Comparison of ENCODE assay signal across 16 cellular contexts in the genomic region with DNA sequence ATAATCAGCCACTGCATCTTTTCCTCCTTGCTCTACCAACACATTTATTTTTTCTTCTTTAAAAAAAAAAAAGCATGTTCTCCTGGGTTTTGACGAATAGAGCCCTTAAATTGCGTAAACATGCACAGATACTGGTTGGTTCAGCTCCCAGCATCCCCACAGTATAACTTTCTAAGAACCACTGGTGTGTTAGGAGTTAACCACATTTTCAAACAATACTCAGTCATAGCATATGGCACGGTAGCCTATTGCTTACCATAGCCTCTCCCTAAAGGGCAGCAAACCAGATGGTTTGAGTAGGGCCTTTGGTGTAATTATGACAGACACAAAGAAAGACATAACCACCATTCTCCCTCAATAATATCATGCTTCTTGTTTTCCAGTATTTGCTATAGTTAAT.
DNase-seq lines count a peak whose midpoint lies in the region; ATAC-seq, FAIRE-seq and TF ChIP-seq lines count a peak whose summit lies in the region.
"Had no signal": no experiment of that assay in that cellular context is flagged by ENCODE, and none has a peak within 500 bp of the region (broad histone marks: within the 10 kb centered on the region; RNA-seq: fewer than 3 reads in every experiment).

No MANE protein-coding gene starts in this region.

- no peak overlapping the region for H2AFZ ChIP-seq in astrocyte (ENCODE audit: low read depth, low read length)

- no peak overlapping the region for H3K4me3 ChIP-seq in astrocyte (ENCODE audit: insufficient read depth, low read depth, low read length)
- no peak overlapping the region for H3K4me3 ChIP-seq in right atrium auricular region
- H3K4me3 ChIP-seq: sigmoid colon had no signal

- H3K4me1 ChIP-seq in astrocyte (ENCODE audit: insufficient read depth, low read length), result peaks cover 28% of the 10 kb centered on the region
- peaks cover 0 to 73% of the 10 kb centered on the region in 2 donors for H3K4me1 ChIP-seq in right atrium auricular region

- no peaks in the 10 kb centered on the region for H3K9me3 ChIP-seq in astrocyte (ENCODE audit: insufficient read depth, low read depth, low read length)
- no peaks in the 10 kb centered on the region for H3K9me3 ChIP-seq in right atrium auricular region
- H3K9me3 ChIP-seq: sigmoid colon had no signal

- H3K9me3 Mint-ChIP-seq in astrocyte (ENCODE audit: unreplicated experiment), result no peaks in the 10 kb centered on the region
- no peaks in the 10 kb centered on the region for H3K9me3 Mint-ChIP-seq in activated T-helper 2 cell treated with anti-CD3 and anti-CD28 coated beads, Interferon-gamma antibody, Interleukin-2, Interleukin-4, amounts not matched to agents 10 μg/mL and 5 μg/mL and 100 μg/mL, durations not matched to agents 14 hours and 24 hours and 36 hours
- H3K9me3 Mint-ChIP-seq: activated naive CD8-positive, alpha-beta T cell treated with anti-CD3 and anti-CD28 coated beads for 36 hours; stimulated activated naive CD8-positive, alpha-beta T cell treated with anti-CD3 and anti-CD28 coated beads, Interleukin-15, Interleukin-2, amounts not matched to agents 100 ng/mL and 50 ng/mL, for 24 hours had no signal

- no peak overlapping the region for H3K9ac ChIP-seq in astrocyte (ENCODE audit: low read length)

- H3K4me2 ChIP-seq in astrocyte (ENCODE audit: low read length), result peak overlapping the region; percentile 57

- intact Hi-C loops in activated T-helper 2 cell treated with anti-CD3 and anti-CD28 coated beads, Interferon-gamma antibody, Interleukin-2, Interleukin-4, amounts not matched to agents 10 μg/mL and 5 μg/mL and 100 μg/mL, durations not matched to agents 14 hours and 24 hours and 36 hours (cut with micrococcal nuclease), result no loop called here

- peaks cover 87% of the 10 kb centered on the region for H4K20me1 ChIP-seq in astrocyte (ENCODE audit: insufficient read depth, low read length)

- no peak for FAIRE-seq in astrocyte (lab: Jason Lieb, UNC)
- FAIRE-seq: GM19239, RCC 7860 had no signal

- H3K36me3 Mint-ChIP-seq in astrocyte (ENCODE audit: low read depth, unreplicated experiment), result peaks cover 7% of the 10 kb centered on the region
- peaks cover 53% of the 10 kb centered on the region for H3K36me3 Mint-ChIP-seq in activated T-helper 2 cell treated with anti-CD3 and anti-CD28 coated beads, Interferon-gamma antibody, Interleukin-2, Interleukin-4, amounts not matched to agents 10 μg/mL and 5 μg/mL and 100 μg/mL, durations not matched to agents 14 hours and 24 hours and 36 hours (ENCODE audit: low read depth)

- no peaks in the 10 kb centered on the region for H3K27me3 ChIP-seq in astrocyte (ENCODE audit: insufficient read depth, low read length)
- H3K27me3 ChIP-seq in right atrium auricular region, result no peaks in the 10 kb centered on the region
- H3K27me3 ChIP-seq: sigmoid colon had no signal

- no peak for TF ChIP-seq CTCF in astrocyte (IDR thresholded peaks at IDR 0.05; ENCODE audit: insufficient read depth, low read depth, low read length)
- no peak for TF ChIP-seq CTCF in right atrium auricular region (IDR thresholded peaks at IDR 0.05)

- H3K27me3 Mint-ChIP-seq in astrocyte (ENCODE audit: low read depth, unreplicated experiment), result no peaks in the 10 kb centered on the region
- H3K27me3 Mint-ChIP-seq in activated T-helper 2 cell treated with anti-CD3 and anti-CD28 coated beads, Interferon-gamma antibody, Interleukin-2, Interleukin-4, amounts not matched to agents 10 μg/mL and 5 μg/mL and 100 μg/mL, durations not matched to agents 14 hours and 24 hours and 36 hours (ENCODE audit: low read depth), result no peaks in the 10 kb centered on the region
- H3K27me3 Mint-ChIP-seq: activated CD4-positive, alpha-beta T cell treated with anti-CD3 and anti-CD28 coated beads for 36 hours; activated naive CD8-positive, alpha-beta T cell treated with anti-CD3 and anti-CD28 coated beads for 36 hours; stimulated activated naive CD8-positive, alpha-beta T cell treated with anti-CD3 and anti-CD28 coated beads, Interleukin-15, Interleukin-2, amounts not matched to agents 100 ng/mL and 50 ng/mL, for 24 hours had no signal

- H3K27ac ChIP-seq in astrocyte (ENCODE audit: low read depth, low read length), result peak overlapping the region; percentile 13
- H3K27ac ChIP-seq in right atrium auricular region, result peak overlapping the region; percentile 60 to 65

- peaks cover 30% of the 10 kb centered on the region for H3K79me2 ChIP-seq in astrocyte (ENCODE audit: insufficient read depth, low read length)

- peak overlapping the region; percentile 91 for H3K27ac Mint-ChIP-seq in astrocyte (ENCODE audit: unreplicated experiment)
- no peak overlapping the region for H3K27ac Mint-ChIP-seq in activated T-helper 2 cell treated with anti-CD3 and anti-CD28 coated beads, Interferon-gamma antibody, Interleukin-2, Interleukin-4, amounts not matched to agents 10 μg/mL and 5 μg/mL and 100 μg/mL, durations not matched to agents 14 hours and 24 hours and 36 hours
- H3K27ac Mint-ChIP-seq: activated CD4-positive, alpha-beta T cell treated with anti-CD3 and anti-CD28 coated beads for 36 hours; activated naive CD8-positive, alpha-beta T cell treated with anti-CD3 and anti-CD28 coated beads for 36 hours had no signal

- ATAC-seq in GM18861 (IDR thresholded peaks at IDR 0.05; ENCODE audit: unreplicated experiment), result no peak
- ATAC-seq: activated CD4-positive, alpha-beta T cell treated with anti-CD3 and anti-CD28 coated beads for 36 hours had no signal

- H3K4me3 Mint-ChIP-seq in astrocyte (ENCODE audit: unreplicated experiment), result no peak overlapping the region
- H3K4me3 Mint-ChIP-seq in activated T-helper 2 cell treated with anti-CD3 and anti-CD28 coated beads, Interferon-gamma antibody, Interleukin-2, Interleukin-4, amounts not matched to agents 10 μg/mL and 5 μg/mL and 100 μg/mL, durations not matched to agents 14 hours and 24 hours and 36 hours (ENCODE audit: low read depth), result no peak overlapping the region
- H3K4me3 Mint-ChIP-seq: activated CD4-positive, alpha-beta T cell treated with anti-CD3 and anti-CD28 coated beads for 36 hours; activated naive CD8-positive, alpha-beta T cell treated with anti-CD3 and anti-CD28 coated beads for 36 hours; stimulated activated naive CD8-positive, alpha-beta T cell treated with anti-CD3 and anti-CD28 coated beads, Interleukin-15, Interleukin-2, amounts not matched to agents 100 ng/mL and 50 ng/mL, for 24 hours had no signal

- H3K4me1 Mint-ChIP-seq in astrocyte (ENCODE audit: low read depth, unreplicated experiment), result peaks cover 53% of the 10 kb centered on the region
- H3K4me1 Mint-ChIP-seq in activated T-helper 2 cell treated with anti-CD3 and anti-CD28 coated beads, Interferon-gamma antibody, Interleukin-2, Interleukin-4, amounts not matched to agents 10 μg/mL and 5 μg/mL and 100 μg/mL, durations not matched to agents 14 hours and 24 hours and 36 hours (ENCODE audit: low read depth), result peaks cover 18% of the 10 kb centered on the region

- peak; percentile 26 for DNase-seq in AG08395 (ENCODE audit: low spot score)
- DNase-seq in MV-4-11 (lab: John Stamatoyannopoulos, UW), result peak; percentile 69
- DNase-seq in astrocyte (ENCODE audit: low read depth), result no peak
- DNase-seq in right atrium auricular region (ENCODE audit: low spot score), result no peak
- DNase-seq in NK-92 treated with Interleukin-12 subunit alpha and Interleukin-12 subunit beta, amount 100 ng/mL, for 24 hours (lab: John Stamatoyannopoulos, UW), result no peak
- DNase-seq in activated T-helper 2 cell treated with anti-CD3 and anti-CD28 coated beads, Interferon-gamma antibody, Interleukin-2, Interleukin-4, amounts not matched to agents 10 μg/mL and 5 μg/mL and 100 μg/mL, durations not matched to agents 14 hours and 24 hours and 36 hours (ENCODE audit: low spot score), result no peak
- no peak for DNase-seq in kidney tubule cell (ENCODE audit: low spot score)
- DNase-seq: activated CD4-positive, alpha-beta T cell treated with anti-CD3 and anti-CD28 coated beads for 36 hours; activated naive CD8-positive, alpha-beta T cell treated with anti-CD3 and anti-CD28 coated beads for 36 hours; activated T-cell treated with anti-CD3 and anti-CD28 coated beads for 4 hours; NCI-H1092 treated with DMSO at 0.1 percent for 48 hours; sigmoid colon had no signal

- peaks cover 13% of the 10 kb centered on the region for H3K36me3 ChIP-seq in astrocyte (ENCODE audit: insufficient read depth, low read length)
- no peaks in the 10 kb centered on the region for H3K36me3 ChIP-seq in right atrium auricular region

Comparison
In these comparisons a context has a peak if more than half of its experiments do, and no peak if none do; other contexts are left out.
1. DNase-seq: peak in AG08395 (single experiment) and MV-4-11 (single experiment); none in astrocyte (single experiment), right atrium auricular region (single experiment), NK-92 treated with Interleukin-12 subunit alpha and Interleukin-12 subunit beta, amount 100 ng/mL, for 24 hours (single experiment), activated T-helper 2 cell treated with anti-CD3 and anti-CD28 coated beads, Interferon-gamma antibody, Interleukin-2, Interleukin-4, amounts not matched to agents 10 μg/mL and 5 μg/mL and 100 μg/mL, durations not matched to agents 14 hours and 24 hours and 36 hours (single experiment) and kidney tubule cell (single experiment).